7 cellular contexts compared by ENCODE assay signal in genomic region chr19:41795031-41795461, GRCh38. TPM values are rescaled to one million over a fixed set of nuclear protein-coding genes. Genes with fewer than 3 reads are reported as not detected.
DNase-seq lines count a peak whose midpoint lies in the region; ATAC-seq and TF ChIP-seq lines count a peak whose summit lies in the region.

No MANE protein-coding gene starts in this region.

- peaks cover 30% of the 10 kb centered on the region for H3K27me3 Mint-ChIP-seq in T-helper 2 cell treated with Interferon-gamma antibody and Interleukin-4, amounts not matched to agents 5 μg/mL and 100 μg/mL, for 36 hours (ENCODE audit: low read depth)

- no peak overlapping the region for H3K4me3 Mint-ChIP-seq in T-helper 2 cell treated with Interferon-gamma antibody and Interleukin-4, amounts not matched to agents 5 μg/mL and 100 μg/mL, for 36 hours

- peaks cover 5% of the 10 kb centered on the region for H3K4me1 Mint-ChIP-seq in T-helper 2 cell treated with Interferon-gamma antibody and Interleukin-4, amounts not matched to agents 5 μg/mL and 100 μg/mL, for 36 hours (ENCODE audit: low read depth)

- no peaks in the 10 kb centered on the region for H3K4me1 ChIP-seq in body of pancreas

- in situ Hi-C loops in GM13976 (cut with MboI; ENCODE audit: low sequenced_read_pairs, unreplicated experiment), result no loop called here

- DNase-seq in GM13976 (ENCODE audit: low spot score) (no peak), NCI-H146 (lab: John Stamatoyannopoulos, UW) (peak; percentile 79), body of pancreas (peak; percentile 57 to 70 (median 68)), kidney glomerular epithelial cell (lab: John Stamatoyannopoulos, UW) (peak; percentile 39)
- DNase-seq in T-helper 2 cell treated with Interferon-gamma antibody and Interleukin-4, amounts not matched to agents 5 μg/mL and 100 μg/mL, for 36 hours (ENCODE audit: low spot score), result peak; percentile 44
- peak; percentile 11 to 48 (median 35) for DNase-seq in stimulated activated CD4-positive, alpha-beta T cell treated with anti-CD3 and anti-CD28 coated beads, TNF-alpha, amount 100 ng/mL, for 4 hours (ENCODE audit: low read depth in 3 of 3)

- peak; percentile 73 for TF ChIP-seq CTCF in GM13976 (IDR thresholded peaks at IDR 0.05; ENCODE audit: borderline replicate concordance, control extremely low read depth, extremely low read depth, insufficient read depth, missing control alignments)
- peak; percentile 61 to 82 (median 67) for TF ChIP-seq CTCF in body of pancreas (IDR thresholded peaks at IDR 0.05)

- no peak overlapping the region for H3K27ac ChIP-seq in body of pancreas

- no peak for TF ChIP-seq POLR2A in body of pancreas (IDR thresholded peaks at IDR 0.05)

- no peaks in the 10 kb centered on the region for H3K27me3 ChIP-seq in body of pancreas

- intact Hi-C loops in body of pancreas (cut with DNase I), result no loop called here

- ATAC-seq in body of pancreas (peak; percentile 74), HG03175 (IDR thresholded peaks at IDR 0.05; ENCODE audit: unreplicated experiment) (no peak)

- H3K36me3 ChIP-seq in body of pancreas (replicated peaks in 1 of 2; ENCODE audit: insufficient read depth in 1 of 2, low read depth in 2 of 2), result no peaks in the 10 kb centered on the region

- 36 to 40% methylated on average over 5 of the region's 5 CpGs for WGBS in body of pancreas, 2 donors

- no peaks in the 10 kb centered on the region for H3K9me3 ChIP-seq in body of pancreas

- H3K9me3 Mint-ChIP-seq in T-helper 2 cell treated with Interferon-gamma antibody and Interleukin-4, amounts not matched to agents 5 μg/mL and 100 μg/mL, for 36 hours, result no peaks in the 10 kb centered on the region

- no peak overlapping the region for H3K27ac Mint-ChIP-seq in T-helper 2 cell treated with Interferon-gamma antibody and Interleukin-4, amounts not matched to agents 5 μg/mL and 100 μg/mL, for 36 hours

- H3K36me3 Mint-ChIP-seq in T-helper 2 cell treated with Interferon-gamma antibody and Interleukin-4, amounts not matched to agents 5 μg/mL and 100 μg/mL, for 36 hours (ENCODE audit: low read depth), result no peaks in the 10 kb centered on the region

- no peak overlapping the region for H3K4me3 ChIP-seq in body of pancreas

RNA-seq across cellular contexts. Expression of gene CEACAM3, which starts 1.3 kb away (rescaled TPM):
- not detected for total RNA-seq in body of pancreas

RNA-seq across cellular contexts. Expression of gene CEACAM6, which starts 39.7 kb away (rescaled TPM):
- total RNA-seq in body of pancreas, result 10 to 100 TPM in 1 of 2 donors, 1 to 10 TPM in 1; 3.0 to 27.0 TPM

RNA-seq across cellular contexts. Expression of gene LYPD4, which starts 49.4 kb away (rescaled TPM):
- total RNA-seq in body of pancreas, result not detected

RNA-seq across cellular contexts. Expression of gene DMRTC2, which starts 49.8 kb away (rescaled TPM):
- not detected for total RNA-seq in body of pancreas
